ENCODE assay signal across 2 cellular contexts in the genomic region with DNA sequence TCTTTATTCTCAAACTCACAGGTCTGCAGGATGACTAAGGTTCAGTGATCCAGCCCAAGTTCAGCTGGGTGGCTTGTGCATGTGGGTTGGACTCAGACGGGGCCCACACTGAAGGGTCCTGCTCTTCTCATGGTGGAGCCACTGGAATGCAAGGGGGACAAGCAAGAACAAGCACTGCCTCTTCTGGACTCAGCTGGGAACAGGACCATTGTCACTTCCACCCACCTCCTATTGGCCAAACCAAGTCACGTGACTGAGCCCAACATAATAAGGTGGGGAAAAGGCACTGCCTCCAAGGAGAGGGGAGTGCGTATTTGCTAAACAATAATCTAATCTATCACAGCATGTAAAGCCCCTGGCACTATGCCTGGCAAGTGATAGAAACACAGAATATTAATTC.
TF ChIP-seq lines count a peak whose summit lies in the region.

No MANE protein-coding gene starts in this region.

TF ChIP-seq in HepG2, 621 proteins besides CTCF, POLR2A, EP300 and RAD21:
- TF ChIP-seq, protein P1, sequence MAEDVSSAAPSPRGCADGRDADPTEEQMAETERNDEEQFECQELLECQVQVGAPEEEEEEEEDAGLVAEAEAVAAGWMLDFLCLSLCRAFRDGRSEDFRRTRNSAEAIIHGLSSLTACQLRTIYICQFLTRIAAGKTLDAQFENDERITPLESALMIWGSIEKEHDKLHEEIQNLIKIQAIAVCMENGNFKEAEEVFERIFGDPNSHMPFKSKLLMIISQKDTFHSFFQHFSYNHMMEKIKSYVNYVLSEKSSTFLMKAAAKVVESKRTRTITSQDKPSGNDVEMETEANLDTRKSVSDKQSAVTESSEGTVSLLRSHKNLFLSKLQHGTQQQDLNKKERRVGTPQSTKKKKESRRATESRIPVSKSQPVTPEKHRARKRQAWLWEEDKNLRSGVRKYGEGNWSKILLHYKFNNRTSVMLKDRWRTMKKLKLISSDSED (CRISPR knock-in tag; IDR thresholded peaks at IDR 0.05): no peak
- peak; percentile 54; the same call in 1 of the 2 replicates for TF ChIP-seq NFYB (CRISPR knock-in tag; IDR thresholded peaks at IDR 0.05)
- TF ChIP-seq, protein P2, sequence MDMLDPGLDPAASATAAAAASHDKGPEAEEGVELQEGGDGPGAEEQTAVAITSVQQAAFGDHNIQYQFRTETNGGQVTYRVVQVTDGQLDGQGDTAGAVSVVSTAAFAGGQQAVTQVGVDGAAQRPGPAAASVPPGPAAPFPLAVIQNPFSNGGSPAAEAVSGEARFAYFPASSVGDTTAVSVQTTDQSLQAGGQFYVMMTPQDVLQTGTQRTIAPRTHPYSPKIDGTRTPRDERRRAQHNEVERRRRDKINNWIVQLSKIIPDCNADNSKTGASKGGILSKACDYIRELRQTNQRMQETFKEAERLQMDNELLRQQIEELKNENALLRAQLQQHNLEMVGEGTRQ (IDR thresholded peaks at IDR 0.05; ENCODE audit: low read depth, low read length): peak; percentile 61; the same call in 1 of the 2 replicates
- TF ChIP-seq, protein P2 (CRISPR knock-in tag; IDR thresholded peaks at IDR 0.05; ENCODE audit: borderline replicate concordance): no peak
- peak; percentile 75; the same call in 1 of the 2 replicates for TF ChIP-seq RAD51 (IDR thresholded peaks at IDR 0.05; ENCODE audit: borderline replicate concordance)
TF ChIP-seq in HepG2: peak in this region for 3.

TF ChIP-seq in H1, 55 proteins besides CTCF, POLR2A, EP300 and RAD21:
- TF ChIP-seq PHF8 (conservative IDR thresholded peaks at IDR 0.05; ENCODE audit: low read depth, low read length): no peak
- TF ChIP-seq, protein P3, sequence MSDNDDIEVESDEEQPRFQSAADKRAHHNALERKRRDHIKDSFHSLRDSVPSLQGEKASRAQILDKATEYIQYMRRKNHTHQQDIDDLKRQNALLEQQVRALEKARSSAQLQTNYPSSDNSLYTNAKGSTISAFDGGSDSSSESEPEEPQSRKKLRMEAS (IDR thresholded peaks at IDR 0.05): no peak
- no peak for TF ChIP-seq SIRT6 (IDR thresholded peaks at IDR 0.05; ENCODE audit: low read length)
- TF ChIP-seq BRCA1 (IDR thresholded peaks at IDR 0.05; ENCODE audit: low read depth, low read length): no peak
- no peak for TF ChIP-seq EZH2 (IDR thresholded peaks at IDR 0.05; ENCODE audit: low read depth, low read length, severe bottlenecking)
- no peak for TF ChIP-seq CBX5 (IDR thresholded peaks at IDR 0.05; ENCODE audit: low read depth, low read length)
- TF ChIP-seq, protein P2 (IDR thresholded peaks at IDR 0.05; ENCODE audit: low read length): no peak
TF ChIP-seq in H1: peak in this region for 0.
